In genomic region chr7:99928994-99929729, GRCh38 we compare ENCODE assay signal across 7 cellular contexts. TPM values are rescaled to one million over a fixed set of nuclear protein-coding genes. Genes with fewer than 3 reads are reported as not detected.
DNase-seq lines count a peak whose midpoint lies in the region; ATAC-seq and TF ChIP-seq lines count a peak whose summit lies in the region.

TSS of gene GJC3 (minus strand) at chr7:99929620. CDS start at chr7:99929620, 0 bp downstream.

- H3K9me3 Mint-ChIP-seq in T-cell, result no peaks in the 10 kb centered on the region

- peaks cover 0 to 17% (median 15%) of the 10 kb centered on the region in 6 donors for H3K4me1 ChIP-seq in spleen

- peaks cover 14 to 42% of the 10 kb centered on the region in 2 donors for H3K27me3 Mint-ChIP-seq in T-cell

- CTCF ChIA-PET in T-cell (lab: Charles Lee), result interaction anchor here in 1 of 2 donors (0.5 to 0.9 kb wide), 2 partner anchors 10 to 369 kb away, joined by 3 to 5 read pairs; partner anchors contain the start of gene TRIM4

- peaks cover 0 to 48% (median 5%) of the 10 kb centered on the region in 7 donors for H3K27me3 ChIP-seq in spleen (replicated peaks in 1 of 7)

- peak within 1 kb of the TSS; percentile 80 to 85 for H3K27ac Mint-ChIP-seq in T-cell

- peak within 1 kb of the TSS in 5 of 8 donors; percentile 38 to 66 (median 47) for H3K27ac ChIP-seq in spleen

- H3K4me3 Mint-ChIP-seq in T-cell, result peak within 1 kb of the TSS; percentile 75 to 77 (median 77)

- POLR2A ChIA-PET in T-cell (lab: Charles Lee), result no interaction called here

- H3K36me3 Mint-ChIP-seq in T-cell, result no peaks in the 10 kb centered on the region

- TF ChIP-seq CTCF in cardiac fibroblast (IDR thresholded peaks at IDR 0.05; ENCODE audit: low read depth, low read length), result no peak
- peak in 6 of 11 experiments; percentile 20 to 37 (median 23) for TF ChIP-seq CTCF in spleen (IDR thresholded peaks at IDR 0.05 in 8 of 11, conservative IDR thresholded peaks at IDR 0.05 in 3 of 11)

- H3K4me3 ChIP-seq in GM08714 (ENCODE audit: low read length) (peak within 1 kb of the TSS; percentile 9; the same call in 1 of the 2 replicates), cardiac fibroblast (replicated peaks in 1 of 2; ENCODE audit: low read depth in 2 of 2, low read length in 2 of 2) (peak within 1 kb of the TSS in 1 of 2 donors; percentile 28), spleen (peak within 1 kb of the TSS in 5 of 8 donors; percentile 4 to 62 (median 20))

- intact Hi-C loops in spleen (cut with DNase I; ENCODE audit: low total_unique reads), result no loop called here

- no peak for TF ChIP-seq POLR2A in spleen (IDR thresholded peaks at IDR 0.05)

- peak; percentile 92 to 98 (median 96) for ATAC-seq in T-cell (replicated peaks in 1 of 4)
- ATAC-seq in HG02938 (IDR thresholded peaks at IDR 0.05; ENCODE audit: unreplicated experiment), result no peak

- H3K9me3 ChIP-seq in spleen, result no peaks in the 10 kb centered on the region

- H3K4me1 Mint-ChIP-seq in T-cell, result peaks cover 22 to 28% (median 25%) of the 10 kb centered on the region in 3 donors

- DNase-seq in NCI-H1417 (lab: John Stamatoyannopoulos, UW) (peak in 2 of 3 experiments; percentile 66 to 85), T-cell (peak in 32 of 34 experiments; percentile 7 to 62 (median 22)), cardiac fibroblast (ENCODE audit: low read depth in 2 of 2) (peak; percentile 65 to 66), iPS-NIHi7 (ENCODE audit: extremely low spot score) (peak; percentile 91), spleen (peak; percentile 86)

- no peaks in the 10 kb centered on the region for H3K36me3 ChIP-seq in spleen

- WGBS in spleen, 5 donors, result 18 to 28% (median 19%) methylated on average over 13 to 22 of the region's 22 CpGs

RNA-seq across cellular contexts. Expression of gene GJC3, which starts in this region (rescaled TPM):
- under 1 TPM in 4 of 5 donors, not detected in 1; 0.38 to 0.58 (median 0.53) TPM for total RNA-seq in T-cell
- total RNA-seq in spleen, result 1 to 10 TPM in 1 of 7 donors, under 1 TPM in 1, not detected in 5; 0.47 to 1.0 TPM
- polyA plus RNA-seq in spleen, result under 1 TPM in 2 of 3 donors, not detected in 1; 0.29 to 0.53 TPM

Comparison
In these comparisons a context has a peak if more than half of its experiments do, and no peak if none do; other contexts are left out.
1. Peak in DNase-seq and ATAC-seq in T-cell; RNA of the gene not detected or under 1 TPM.
2. DNase-seq: peak in every context shown above with its lines; median percentile 91 in iPS-NIHi7; 86 in spleen; 76 in NCI-H1417; 66 in cardiac fibroblast; 22 in T-cell.